In genomic region chr2:240140920-240141319, GRCh38 we compare ENCODE assay signal across 1 cellular context.
TF ChIP-seq lines count a peak whose summit lies in the region.

No MANE protein-coding gene starts in this region.

TF ChIP-seq in H1, 55 proteins besides CTCF, POLR2A, EP300 and RAD21 (continued from another document):
- TF ChIP-seq YY1 (IDR thresholded peaks at IDR 0.05; ENCODE audit: low read depth, low read length) (no peak), KDM4A (IDR thresholded peaks at IDR 0.05; ENCODE audit: low read depth, low read length, severe bottlenecking) (no peak), NANOG (IDR thresholded peaks at IDR 0.05; ENCODE audit: insufficient read depth, low read depth, low read length, poor library complexity, severe bottlenecking) (no peak), SIX5 (IDR thresholded peaks at IDR 0.05; ENCODE audit: low read depth, low read length) (no peak), CHD2 (IDR thresholded peaks at IDR 0.05; ENCODE audit: low read length) (no peak), EGR1 (IDR thresholded peaks at IDR 0.05; ENCODE audit: borderline replicate concordance, low read depth, low read length) (no peak), BCL11A (IDR thresholded peaks at IDR 0.05; ENCODE audit: low read depth in 2 of 2, low read length in 2 of 2) (no peak), BRCA1 (IDR thresholded peaks at IDR 0.05; ENCODE audit: low read depth, low read length) (no peak), HDAC2 (IDR thresholded peaks at IDR 0.05; ENCODE audit: borderline replicate concordance in 1 of 2, low read depth in 2 of 2, low read length in 2 of 2) (no peak), CBX8 (IDR thresholded peaks at IDR 0.05; ENCODE audit: borderline replicate concordance, low read depth, low read length) (no peak)
